10 cellular contexts compared by ENCODE assay signal in genomic region chr2:108288534-108289106, GRCh38. TPM values are rescaled to one million over a fixed set of nuclear protein-coding genes. Genes with fewer than 3 reads are reported as not detected.
DNase-seq lines count a peak whose midpoint lies in the region.
"Had no signal": no experiment of that assay in that cellular context is flagged by ENCODE, and none has a peak within 500 bp of the region (broad histone marks: within the 10 kb centered on the region; RNA-seq: fewer than 3 reads in every experiment).

Gene SULT1C2 (plus strand): TSS chr2:108288895. CDS start chr2:108293668, 4,773 bp downstream.

- H3K27me3 ChIP-seq in mesenchymal stem cell (ENCODE audit: control insufficient read depth in 1 of 2, insufficient read depth in 1 of 2, low read length in 2 of 2), result no peaks in the 10 kb centered on the region

- H3K27ac ChIP-seq in mesenchymal stem cell (ENCODE audit: low read length, poor library complexity, severe bottlenecking), result peak within 1 kb of the TSS; percentile 74

- in situ Hi-C loops in Caki2 (cut with HindIII; ENCODE audit: low pct_unique_long_range_greater_than_20kb, low sequenced_read_pairs), result no loop called here

- no peak within 1 kb of the TSS for H2BK5ac ChIP-seq in mesenchymal stem cell (ENCODE audit: low read depth, low read length, poor library complexity, severe bottlenecking)

- H3K9ac ChIP-seq in mesenchymal stem cell (ENCODE audit: low read length), result no peak within 1 kb of the TSS

- no peak within 1 kb of the TSS for H4K91ac ChIP-seq in mesenchymal stem cell (ENCODE audit: low read length)

- H2BK12ac ChIP-seq in mesenchymal stem cell (ENCODE audit: low read length in 2 of 2), result no peak within 1 kb of the TSS

- H2BK15ac ChIP-seq in mesenchymal stem cell (ENCODE audit: low read depth, poor library complexity, severe bottlenecking), result no peak within 1 kb of the TSS

- H3K4me2 ChIP-seq in mesenchymal stem cell (ENCODE audit: low read length, poor library complexity, severe bottlenecking), result peak within 1 kb of the TSS; percentile 38

- H3K18ac ChIP-seq in mesenchymal stem cell (ENCODE audit: low read depth in 1 of 2, low read length in 2 of 2), result no peak within 1 kb of the TSS

- H3K14ac ChIP-seq in mesenchymal stem cell (ENCODE audit: low read length in 2 of 2), result no peak within 1 kb of the TSS

- no peak within 1 kb of the TSS for H4K8ac ChIP-seq in mesenchymal stem cell (ENCODE audit: low read length)

- H3K4ac ChIP-seq in mesenchymal stem cell (ENCODE audit: low read depth in 1 of 2, low read length in 2 of 2), result no peak within 1 kb of the TSS

- H3K9me3 ChIP-seq in mesenchymal stem cell (ENCODE audit: control insufficient read depth, low read length), result no peaks in the 10 kb centered on the region

- H3K4me3 ChIP-seq in mesenchymal stem cell (ENCODE audit: insufficient read depth in 1 of 2, low read depth in 1 of 2, low read length in 2 of 2), result no peak within 1 kb of the TSS

- DNase-seq in Caki2 (ENCODE audit: low read depth) (peak; percentile 93), NCI-H187 (lab: John Stamatoyannopoulos, UW) (peak; percentile 8 to 22), brain pericyte (ENCODE audit: low read depth, low spot score) (peak; percentile 99), mesenchymal stem cell (no peak), amygdala (lab: John Stamatoyannopoulos, UW) (no peak)
- no peak for DNase-seq in activated CD4-positive, CD25-positive, alpha-beta regulatory T cell (lab: John Stamatoyannopoulos, UW)
- no peak for DNase-seq in stimulated activated CD4-positive, alpha-beta T cell treated with anti-CD3 and anti-CD28 coated beads, Interleukin-2, amount 100 ng/mL, for 48 hours
- no peak for DNase-seq in stimulated activated CD4-positive, alpha-beta T cell treated with anti-CD3 and anti-CD28 coated beads, Interleukin-4, amount 100 ng/mL, for 24 hours
- DNase-seq: CD4-positive, alpha-beta memory T cell; effector memory CD8-positive, alpha-beta T cell had no signal

- H3K36me3 ChIP-seq in mesenchymal stem cell (ENCODE audit: control insufficient read depth in 1 of 2, insufficient read depth in 2 of 2, low read depth in 1 of 2, low read length in 2 of 2), result no peaks in the 10 kb centered on the region

- H2BK120ac ChIP-seq in mesenchymal stem cell (ENCODE audit: low read depth, low read length), result no peak within 1 kb of the TSS

- peak within 1 kb of the TSS; percentile 80 for H2AK5ac ChIP-seq in mesenchymal stem cell (ENCODE audit: low read length, severe bottlenecking)

- peaks cover 11% of the 10 kb centered on the region for H3K4me1 ChIP-seq in mesenchymal stem cell (ENCODE audit: control insufficient read depth, insufficient read depth, low read depth, low read length)

- peaks cover 14% of the 10 kb centered on the region for H3K79me1 ChIP-seq in mesenchymal stem cell (replicated peaks; ENCODE audit: low read length, poor library complexity, severe bottlenecking)

- H2AFZ ChIP-seq in mesenchymal stem cell (ENCODE audit: low read depth, low read length), result no peak within 1 kb of the TSS

- H3K23ac ChIP-seq in mesenchymal stem cell (ENCODE audit: low read length in 2 of 2), result no peak within 1 kb of the TSS

- 15% methylated on average over 7 of the region's 7 CpGs for WGBS in mesenchymal stem cell

RNA-seq across cellular contexts. Expression of gene SULT1C2, which starts in this region (rescaled TPM):
- 41.4 and 42.8 TPM in 2 replicates for total RNA-seq in Caki2 (2014; rRNA removed; shearing (Covaris generic); ENCODE audit: low replicate concordance)
- 0.28 TPM for polyA plus RNA-seq in mesenchymal stem cell (2013, experiment 1 of 2)
- polyA plus RNA-seq in mesenchymal stem cell (2013, experiment 2 of 2), result 0.34 TPM
- polyA plus RNA-seq: CD4-positive, alpha-beta memory T cell had no signal

Comparison
In these comparisons a context has a peak if more than half of its experiments do, and no peak if none do; other contexts are left out.
1. DNase-seq: peak in Caki2 (single experiment), NCI-H187 (2 of 2) and brain pericyte (single experiment); none in mesenchymal stem cell (single experiment), activated CD4-positive, CD25-positive, alpha-beta regulatory T cell (0 of 4), stimulated activated CD4-positive, alpha-beta T cell treated with anti-CD3 and anti-CD28 coated beads, Interleukin-2, amount 100 ng/mL, for 48 hours (0 of 2), amygdala (0 of 56) and stimulated activated CD4-positive, alpha-beta T cell treated with anti-CD3 and anti-CD28 coated beads, Interleukin-4, amount 100 ng/mL, for 24 hours (single experiment).